Comparison of ENCODE assay signal across 8 cellular contexts in genomic region chr6:109978174-109979032, GRCh38. TPM values are rescaled to one million over a fixed set of nuclear protein-coding genes. Genes with fewer than 3 reads are reported as not detected.
DNase-seq lines count a peak whose midpoint lies in the region; ATAC-seq, FAIRE-seq and TF ChIP-seq lines count a peak whose summit lies in the region.

Gene GPR6, plus strand, starts transcription at chr6:109978311. Its CDS starts 802 bp downstream, at chr6:109979113.

- no peak within 1 kb of the TSS for H3K27ac ChIP-seq in K562 (ENCODE audit: extremely low read depth, low read depth, low read length)

- no peaks in the 10 kb centered on the region for H3K36me3 ChIP-seq in K562 (ENCODE audit: control insufficient read depth, insufficient read depth, low read length)

- no peak for TF ChIP-seq POLR2A in K562 (conservative IDR thresholded peaks at IDR 0.05)

- no peaks in the 10 kb centered on the region for H3K79me2 ChIP-seq in K562 (ENCODE audit: control insufficient read depth, insufficient read depth, low read length)

- no peak within 1 kb of the TSS for H3K4me3 ChIP-seq in K562

- no peaks in the 10 kb centered on the region for H3K9me3 ChIP-seq in K562 (replicated peaks; ENCODE audit: control insufficient read depth, insufficient read depth, low read depth, low read length)

- DNase-seq in Daoy (ENCODE audit: low read depth) (peak; percentile 11), LHCN-M2 (ENCODE audit: low read depth) (peak; percentile 32), SHP77 (lab: John Stamatoyannopoulos, UW) (peak; percentile 75 to 83), K562 (ENCODE audit: extremely low read depth in 1 of 4, low spot score in 3 of 4) (peak; percentile 56 to 68 (median 62)), iPS-NIHi7 (ENCODE audit: extremely low spot score) (peak; percentile 90)
- DNase-seq in stimulated activated CD4-positive, alpha-beta T cell treated with anti-CD3 and anti-CD28 coated beads, Interleukin-1b, Interleukin-23, amount 100 ng/mL, for 24 hours (ENCODE audit: low read depth in 4 of 4, low spot score in 1 of 4) = peak in 3 of 4 experiments; percentile 12 to 23 (median 12)

- no peak within 1 kb of the TSS for H2AFZ ChIP-seq in K562 (ENCODE audit: low read depth, low read length)

- in situ Hi-C loops in K562 (cut with MboI) = no loop called here

- no peak for TF ChIP-seq EP300 in K562 (IDR thresholded peaks at IDR 0.05; ENCODE audit: low read length)

- H3K9me1 ChIP-seq in K562 (ENCODE audit: control insufficient read depth, insufficient read depth, low read length) = peaks cover 2% of the 10 kb centered on the region

- POLR2A ChIA-PET in K562 (lab: Yijun Ruan, JAX) = no interaction called here

- FAIRE-seq in K562 (lab: Jason Lieb, UNC) = no peak

- peaks cover 0 to 9% of the 10 kb centered on the region in 2 experiments; a peak in 2 of 5 replicates for H3K4me1 ChIP-seq in K562 (replicated peaks in 1 of 2; ENCODE audit: control insufficient read depth in 2 of 2, insufficient read depth in 2 of 2, low read length in 2 of 2)

- H3K9ac ChIP-seq in K562 (ENCODE audit: insufficient read depth in 1 of 2, low read depth in 2 of 2, low read length in 2 of 2) = no peak within 1 kb of the TSS

- peaks cover 0 to 9% of the 10 kb centered on the region in 2 experiments; a peak in 2 of 5 replicates for H3K27me3 ChIP-seq in K562 (ENCODE audit: control insufficient read depth in 2 of 2, insufficient read depth in 2 of 2, low read length in 2 of 2)

- 29% methylated on average over 41 of the region's 50 CpGs for WGBS in K562 (ENCODE audit: insufficient coverage, low coverage, missing lambda C conversion rate)

- TF ChIP-seq RAD21 in K562 (CRISPR knock-in tag; conservative IDR thresholded peaks at IDR 0.05 in 1 of 2, IDR thresholded peaks at IDR 0.05 in 1 of 2) = no peak

- CTCF ChIA-PET in K562 (lab: Yijun Ruan, JAX; ENCODE audit: low intra/inter-chr PET ratio) = no interaction called here

- H4K20me1 ChIP-seq in K562 (replicated peaks; ENCODE audit: control insufficient read depth, insufficient read depth, low read length) = peaks cover 4% of the 10 kb centered on the region; the same call in 1 of the 2 replicates

- peak; percentile 94 for ATAC-seq in K562
- ATAC-seq in GM21528 (IDR thresholded peaks at IDR 0.05; ENCODE audit: low FRiP score, unreplicated experiment) = no peak
- no peak for ATAC-seq in HG03520 (IDR thresholded peaks at IDR 0.05; ENCODE audit: unreplicated experiment)

- intact Hi-C loops in K562 (cut with micrococcal nuclease) = no loop called here

- no peak for TF ChIP-seq CTCF in K562 (IDR thresholded peaks at IDR 0.05 in 2 of 3, conservative IDR thresholded peaks at IDR 0.05 in 1 of 3; ENCODE audit: insufficient read depth in 2 of 3, low read depth in 1 of 3, low read length in 3 of 3)

- no TSS peak for BruUV-seq in K562 (replicated peaks; lab: Mats Ljungman, UMichigan)

- H3K4me2 ChIP-seq in K562 (ENCODE audit: insufficient read depth, low read length) = no peak within 1 kb of the TSS

TF ChIP-seq in K562, 482 proteins besides CTCF, POLR2A, EP300 and RAD21 (continues in another document):
- TF ChIP-seq E4F1 (CRISPR knock-in tag; IDR thresholded peaks at IDR 0.05; ENCODE audit: borderline replicate concordance) (no peak), EHMT2 (IDR thresholded peaks at IDR 0.05) (peak; percentile 95), PRMT5 (CRISPR knock-in tag; IDR thresholded peaks at IDR 0.05) (0 out of 2 replicates have a peak, but pooled peaks have one; percentile 49), PREB (CRISPR knock-in tag; IDR thresholded peaks at IDR 0.05) (no peak), RCOR1 (IDR thresholded peaks at IDR 0.05; ENCODE audit: borderline replicate concordance in 1 of 2, low read depth in 2 of 2, low read length in 2 of 2) (0 out of 4 replicates have a peak, but pooled peaks of 1 of the 2 experiments have one; percentile 30), MAZ (CRISPR knock-in tag; conservative IDR thresholded peaks at IDR 0.05 in 1 of 2, IDR thresholded peaks at IDR 0.05 in 1 of 2) (peak in 1 of 2 experiments; percentile 59; a peak in 1 of 4 replicates), MIER1 (IDR thresholded peaks at IDR 0.05; ENCODE audit: low read depth) (peak; percentile 91), FOXP1 (CRISPR knock-in tag; IDR thresholded peaks at IDR 0.05) (0 out of 2 replicates have a peak, but pooled peaks have one; percentile 31), ZNF277 (CRISPR knock-in tag; IDR thresholded peaks at IDR 0.05; ENCODE audit: borderline replicate concordance) (no peak), BRF1 (IDR thresholded peaks at IDR 0.05; ENCODE audit: borderline replicate concordance, extremely low read depth, insufficient read length) (no peak)

RNA-seq across cellular contexts. Expression of gene GPR6, which starts in this region (rescaled TPM):
- not detected in 2 replicates for total RNA-seq in Daoy (2014; rRNA removed; shearing (Covaris generic))
- total RNA-seq in LHCN-M2 (2014; rRNA removed) (not detected in 2 replicates), K562 (2014; rRNA removed) (not detected in 2 replicates), K562 (2014; rRNA removed; fragmentation: Illumina TruSeq; extraction: Trizol) (not detected in 2 replicates), K562 (2015; rRNA removed; fragmentation: Illumina TruSeq; extraction: Trizol) (not detected in 2 replicates), K562 (2021) (not detected in 2 replicates)
- polyA plus RNA-seq in LHCN-M2 (2012) = not detected
- total RNA-seq in K562 (2011; cell fraction: chromatin; rRNA removed; ENCODE audit: low replicate concordance) = not detected in 2 replicates
- total RNA-seq in K562 (2011; cell fraction: nucleolus; rRNA removed) = not detected in 2 replicates
- total RNA-seq in K562 (2011; cell fraction: nucleoplasm; rRNA removed) = not detected in 2 replicates
- polyA plus RNA-seq in K562 (2011; rRNA removed) (not detected in 2 replicates), K562 (2014; fragmentation: Illumina TruSeq; extraction: Trizol) (not detected in 2 replicates), K562 (2014; fragmentation: Nextera tagmentation; extraction: Ambion mirVana) (not detected), K562 (2014; rRNA removed) (not detected in 2 replicates)
- polyA plus RNA-seq in K562 (2011; cell fraction: cytosol; rRNA removed) = not detected in 2 replicates
- polyA plus RNA-seq in K562 (2011; cell fraction: nucleus; rRNA removed) = not detected in 2 replicates
- polyA plus RNA-seq in K562 (2012) = not detected in 2 replicates
- not detected in 2 replicates for polyA minus RNA-seq in K562 (2011; rRNA and poly(A)+ RNA removed)
- polyA minus RNA-seq in K562 (2011; cell fraction: cytosol; rRNA and poly(A)+ RNA removed) = not detected in 2 replicates
- polyA minus RNA-seq in K562 (2011; cell fraction: nucleus; rRNA and poly(A)+ RNA removed) = not detected in 2 replicates

Comparison
In these comparisons a context has a peak if more than half of its experiments do, and no peak if none do; other contexts are left out.
1. Peak in DNase-seq in Daoy; RNA of the gene not detected or under 1 TPM.
2. Peak in DNase-seq in LHCN-M2; RNA of the gene not detected or under 1 TPM.
3. Peak in DNase-seq and ATAC-seq in K562; RNA of the gene not detected or under 1 TPM.
4. DNase-seq: peak in every context shown above with its lines; median percentile 90 in iPS-NIHi7; 79 in SHP77; 62 in K562; 32 in LHCN-M2; 12 in stimulated activated CD4-positive, alpha-beta T cell treated with anti-CD3 and anti-CD28 coated beads, Interleukin-1b, Interleukin-23, amount 100 ng/mL, for 24 hours; 11 in Daoy.